In genomic region chr4:48127882-48128394, GRCh38 we compare ENCODE assay signal across 8 cellular contexts. TPM values are rescaled to one million over a fixed set of nuclear protein-coding genes. Genes with fewer than 3 reads are reported as not detected.
DNase-seq lines count a peak whose midpoint lies in the region; ATAC-seq lines count a peak whose summit lies in the region.

No MANE protein-coding gene starts in this region.

- intact Hi-C loops in posterior vena cava (cut with DNase I), result no loop called here

- ATAC-seq in GM21526 (IDR thresholded peaks at IDR 0.05; ENCODE audit: low FRiP score, unreplicated experiment), result peak; percentile 77

- DNase-seq in DMS 273 treated with DMSO at 0.1 percent for 48 hours (lab: John Stamatoyannopoulos, UW), result peak; percentile 7
- DNase-seq in HUDEP-2 (lab: John Stamatoyannopoulos, UW; ENCODE audit: unreplicated experiment in 76 of 76), result peak in 61 of 76 experiments; percentile 2 to 65 (median 35)
- DNase-seq in SIG-M5 (lab: John Stamatoyannopoulos, UW), result peak; percentile 33
- DNase-seq in activated effector memory CD4-positive, alpha-beta T cell treated with Interleukin-2 at 50 U/mL for 16 hours, result peak; percentile 51
- DNase-seq in germinal center (ENCODE audit: low spot score), result peak; percentile 61
- peak; percentile 81 for DNase-seq in posterior vena cava (ENCODE audit: low spot score)
- DNase-seq in ureter (ENCODE audit: low spot score), result peak; percentile 57

RNA-seq across cellular contexts. Expression of gene TXK, which starts 6.1 kb away (rescaled TPM):
- total RNA-seq in posterior vena cava (1 to 10 TPM; 2.6 TPM), ureter (7.8 TPM)

Comparison
In these comparisons a context has a peak if more than half of its experiments do, and no peak if none do; other contexts are left out.
1. Peak in every context shown above with its lines: DNase-seq and ATAC-seq.
2. DNase-seq: peak in every context shown above with its lines; median percentile 81 in posterior vena cava; 61 in germinal center; 57 in ureter; 51 in activated effector memory CD4-positive, alpha-beta T cell treated with Interleukin-2 at 50 U/mL for 16 hours; 35 in HUDEP-2; 33 in SIG-M5; 7 in DMS 273 treated with DMSO at 0.1 percent for 48 hours.